ENCODE assay signal across 1 cellular context in genomic region chr1:229013981-229014380, GRCh38.
TF ChIP-seq lines count a peak whose summit lies in the region.

No MANE protein-coding gene starts in this region.

TF ChIP-seq in GM23338, 12 proteins besides CTCF, POLR2A, EP300 and RAD21:
- TF ChIP-seq REST (IDR thresholded peaks at IDR 0.05; ENCODE audit: unreplicated experiment): no peak
- no peak for TF ChIP-seq ZNF462 (CRISPR knock-in tag; IDR thresholded peaks at IDR 0.05)
- TF ChIP-seq ZNF331 (CRISPR knock-in tag; IDR thresholded peaks at IDR 0.05; ENCODE audit: low read depth): no peak
- no peak for TF ChIP-seq EZH2 (IDR thresholded peaks at IDR 0.05; ENCODE audit: low read depth, unreplicated experiment)
- no peak for TF ChIP-seq ZNF114 (CRISPR knock-in tag; IDR thresholded peaks at IDR 0.05)
- TF ChIP-seq STAT1 (IDR thresholded peaks at IDR 0.05; ENCODE audit: unreplicated experiment): no peak
- no peak for TF ChIP-seq NANOG (IDR thresholded peaks at IDR 0.05; ENCODE audit: borderline replicate concordance)
- no peak for TF ChIP-seq POLR2AphosphoS5 (IDR thresholded peaks at IDR 0.05; ENCODE audit: low read depth)
- TF ChIP-seq CREB1 (CRISPR knock-in tag; IDR thresholded peaks at IDR 0.05; ENCODE audit: low read depth): no peak
- no peak for TF ChIP-seq JUNB (IDR thresholded peaks at IDR 0.05; ENCODE audit: unreplicated experiment)
- no peak for TF ChIP-seq ETS1 (IDR thresholded peaks at IDR 0.05)
- TF ChIP-seq EZH2phosphoT487 (IDR thresholded peaks at IDR 0.05; ENCODE audit: unreplicated experiment): no peak
